Comparison of ENCODE assay signal across 17 cellular contexts in the genomic region with DNA sequence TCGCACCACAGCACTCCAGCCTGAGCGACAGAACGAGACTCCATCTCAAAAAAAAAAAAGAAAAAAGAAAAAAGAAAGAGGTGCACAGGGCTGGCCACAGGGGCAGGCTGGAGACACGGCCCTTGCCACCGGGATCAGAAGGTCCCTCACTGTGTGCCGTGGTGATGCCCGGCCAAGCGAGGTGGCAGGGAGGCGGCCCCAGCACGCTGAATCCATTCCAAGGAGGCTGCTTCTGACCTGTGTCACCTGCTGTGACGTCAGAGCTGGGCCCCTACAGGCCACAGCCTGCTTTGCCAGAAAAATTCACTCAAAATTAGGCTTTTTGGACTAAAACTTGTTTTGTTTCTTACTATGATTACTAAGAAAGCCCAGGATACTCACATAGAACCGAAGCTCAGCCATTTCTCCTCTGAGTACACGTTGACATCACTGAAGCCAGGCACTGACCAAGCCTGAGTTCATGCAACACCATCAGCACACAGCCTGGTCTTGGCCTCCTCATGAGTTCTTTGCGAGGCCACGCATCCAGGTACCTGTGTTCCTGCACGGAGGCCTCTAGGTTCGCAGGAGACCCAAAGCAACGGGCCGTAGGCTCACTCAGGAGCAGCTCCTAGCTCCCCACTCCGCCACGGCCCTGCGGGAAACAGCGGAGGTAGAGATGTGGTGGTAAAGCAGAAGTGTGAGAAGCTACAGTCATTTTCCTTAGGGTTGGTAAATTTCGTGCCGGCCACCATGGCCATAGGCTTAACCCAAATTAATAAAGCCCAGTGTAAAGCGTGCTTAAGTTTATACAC.
"Had no signal": no experiment of that assay in that cellular context is flagged by ENCODE, and none has a peak within 500 bp of the region (broad histone marks: within the 10 kb centered on the region; RNA-seq: fewer than 3 reads in every experiment).

No MANE protein-coding gene starts in this region.

- H3K4me3 Mint-ChIP-seq: immature natural killer cell, memory B cell, nephron had no signal

- H3K27me3 Mint-ChIP-seq: memory B cell had no signal

- H3K27ac ChIP-seq: epithelial cell of prostate, foreskin keratinocyte, left ventricle myocardium inferior, lower lobe of right lung, neutrophil, ovary, right atrium auricular region had no signal

- H3K4me3 ChIP-seq: left ventricle myocardium inferior, lower lobe of right lung, ovary, right atrium auricular region, smooth muscle cell had no signal

- H3K36me3 Mint-ChIP-seq: immature natural killer cell, memory B cell had no signal

- H3K9me3 ChIP-seq: left ventricle myocardium inferior, lower lobe of right lung, neutrophil, ovary, right atrium auricular region had no signal

- H3K4me2 ChIP-seq: smooth muscle cell had no signal

- H3K4me1 Mint-ChIP-seq: immature natural killer cell, memory B cell had no signal

- ATAC-seq: foreskin keratinocyte, left cardiac atrium, lower lobe of right lung had no signal

- DNase-seq: effector memory CD4-positive, alpha-beta T cell; foreskin keratinocyte; left cardiac atrium; left ventricle myocardium inferior; lower lobe of right lung; midbrain; ovary; stimulated activated CD4-positive, alpha-beta T cell treated with anti-CD3 and anti-CD28 coated beads, Interleukin-2, amount 100 ng/mL, for 48 hours; stimulated activated naive CD4-positive, alpha-beta T cell treated with Interleukin-2 at 50 U/mL for 16 hours; trophoblast cell had no signal

- H3K27ac Mint-ChIP-seq: immature natural killer cell, memory B cell had no signal

- H3K4me1 ChIP-seq: foreskin keratinocyte had no signal

- H3K9me3 Mint-ChIP-seq: immature natural killer cell, memory B cell had no signal

- H3K27me3 ChIP-seq: foreskin keratinocyte, neutrophil, ovary, right atrium auricular region had no signal

- H3K36me3 ChIP-seq: left ventricle myocardium inferior, lower lobe of right lung, neutrophil, ovary, right atrium auricular region had no signal
